Comparison of ENCODE assay signal across 8 cellular contexts in the genomic region with DNA sequence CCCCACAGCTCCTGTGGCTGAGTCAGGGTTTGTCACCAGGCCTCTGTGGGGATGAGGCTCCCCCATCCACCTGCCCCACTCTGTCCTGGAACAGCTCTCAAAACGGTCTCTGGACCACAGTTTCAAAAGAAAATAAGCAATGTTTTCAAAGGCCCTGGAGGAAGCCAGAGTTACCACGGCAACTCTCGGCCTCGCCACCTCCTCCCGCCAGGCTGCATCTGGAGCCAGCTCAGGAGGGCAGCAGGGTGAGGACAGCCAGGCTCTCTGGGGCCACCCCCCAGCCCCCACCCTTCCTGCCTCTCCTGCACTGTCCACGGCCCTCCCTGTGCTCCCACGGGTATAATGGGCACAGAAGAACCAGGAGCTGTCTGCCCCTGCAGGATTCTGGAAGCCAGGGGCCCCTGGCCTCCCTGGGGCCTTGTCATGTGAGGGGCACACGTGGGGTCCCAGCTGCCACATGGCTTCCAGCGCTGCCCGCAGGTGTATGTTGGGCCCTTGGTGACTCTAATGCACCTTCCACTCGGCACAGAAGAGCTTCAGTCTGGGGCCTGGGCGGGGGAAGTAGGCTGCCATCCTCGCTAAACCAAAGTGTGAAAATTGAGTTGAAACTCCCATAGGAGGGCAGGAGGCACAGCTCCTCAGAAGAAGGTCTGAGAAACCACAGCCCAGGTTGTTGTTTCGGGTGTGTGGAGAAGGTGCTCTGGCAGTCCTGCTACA. TPM values are rescaled to one million over a fixed set of nuclear protein-coding genes. Genes with fewer than 3 reads are reported as not detected.
A peak's percentile ranks its signal among the peaks of the same experiment; 100 is the strongest.
DNase-seq lines count a peak whose midpoint lies in the region; ATAC-seq lines count a peak whose summit lies in the region.

No MANE protein-coding gene starts in this region.

- no peak for ATAC-seq in HG03432 (IDR thresholded peaks at IDR 0.05; ENCODE audit: unreplicated experiment)
- no peak for ATAC-seq in GM19395 (IDR thresholded peaks at IDR 0.05; ENCODE audit: unreplicated experiment)

- H3K4me3 ChIP-seq in subcutaneous abdominal adipose tissue (ENCODE audit: low read depth in 1 of 5, low read length in 5 of 5): peak overlapping the region in 1 of 5 donors; percentile 17

- no peaks in the 10 kb centered on the region for H3K9me3 ChIP-seq in subcutaneous abdominal adipose tissue (ENCODE audit: control insufficient read depth in 5 of 5, low read length in 5 of 5)

- peak overlapping the region; percentile 29 for H3K27ac ChIP-seq in subcutaneous abdominal adipose tissue (ENCODE audit: low read depth, low read length)

- no peaks in the 10 kb centered on the region for H3K36me3 Mint-ChIP-seq in activated CD4-positive, alpha-beta memory T cell treated with anti-CD3 and anti-CD28 coated beads, Interleukin-2, amount 10 ng/mL, durations not matched to agents 7 days and 5 days (ENCODE audit: low read depth)

- peak overlapping the region in 1 of 5 donors; percentile 63 for H3K9ac ChIP-seq in subcutaneous abdominal adipose tissue (ENCODE audit: low read length in 5 of 5)

- H3K27me3 Mint-ChIP-seq in activated CD4-positive, alpha-beta memory T cell treated with anti-CD3 and anti-CD28 coated beads, Interleukin-2, amount 10 ng/mL, durations not matched to agents 7 days and 5 days: no peaks in the 10 kb centered on the region

- H3K4me1 Mint-ChIP-seq in activated CD4-positive, alpha-beta memory T cell treated with anti-CD3 and anti-CD28 coated beads, Interleukin-2, amount 10 ng/mL, durations not matched to agents 7 days and 5 days: peaks cover 67% of the 10 kb centered on the region

- POLR2A ChIA-PET in activated CD4-positive, alpha-beta memory T cell treated with anti-CD3 and anti-CD28 coated beads, Interleukin-2, amount 10 ng/mL, durations not matched to agents 7 days and 5 days (lab: Charles Lee): interaction anchor here (0.9 to 3.6 kb wide), 6 partner anchors 9 to 83 kb away, joined by 3 to 52 read pairs (median 3); a partner anchor contains a TSS

- peaks cover 21 to 85% (median 82%) of the 10 kb centered on the region in 5 donors for H3K4me1 ChIP-seq in subcutaneous abdominal adipose tissue (ENCODE audit: control insufficient read depth in 5 of 5, insufficient read depth in 5 of 5, low read length in 5 of 5)

- H3K27ac Mint-ChIP-seq in activated CD4-positive, alpha-beta memory T cell treated with anti-CD3 and anti-CD28 coated beads, Interleukin-2, amount 10 ng/mL, durations not matched to agents 7 days and 5 days: peak overlapping the region; percentile 76

- DNase-seq in NCI-H748 (lab: John Stamatoyannopoulos, UW; ENCODE audit: unreplicated experiment) (peak; percentile 13), NCI-H748 treated with DMSO at 0.1 percent for 48 hours (lab: John Stamatoyannopoulos, UW) (no peak), hypothalamus (lab: John Stamatoyannopoulos, UW) (peak in 32 of 51 donors; percentile 15 to 82 (median 62))
- DNase-seq in activated CD4-positive, alpha-beta memory T cell treated with anti-CD3 and anti-CD28 coated beads, Interleukin-2, amount 10 ng/mL, durations not matched to agents 7 days and 5 days: peak; percentile 42
- DNase-seq in stimulated activated naive CD4-positive, alpha-beta T cell (lab: John Stamatoyannopoulos, UW): no peak

- H3K4me3 Mint-ChIP-seq in activated CD4-positive, alpha-beta memory T cell treated with anti-CD3 and anti-CD28 coated beads, Interleukin-2, amount 10 ng/mL, durations not matched to agents 7 days and 5 days: no peak overlapping the region

- H3K27me3 ChIP-seq in subcutaneous abdominal adipose tissue (ENCODE audit: control insufficient read depth in 5 of 5, insufficient read depth in 4 of 5, low read length in 5 of 5): no peaks in the 10 kb centered on the region

- no peaks in the 10 kb centered on the region for H3K9me3 Mint-ChIP-seq in activated CD4-positive, alpha-beta memory T cell treated with anti-CD3 and anti-CD28 coated beads, Interleukin-2, amount 10 ng/mL, durations not matched to agents 7 days and 5 days

- peaks cover 0 to 41% (median 40%) of the 10 kb centered on the region in 5 donors for H3K36me3 ChIP-seq in subcutaneous abdominal adipose tissue (ENCODE audit: control insufficient read depth in 5 of 5, insufficient read depth in 5 of 5, low read length in 5 of 5)

- CTCF ChIA-PET in activated CD4-positive, alpha-beta memory T cell treated with anti-CD3 and anti-CD28 coated beads, Interleukin-2, amount 10 ng/mL, durations not matched to agents 7 days and 5 days (lab: Charles Lee): interaction anchor here (0.8 to 2.4 kb wide), 6 partner anchors 11 to 86 kb away, joined by 3 to 23 read pairs (median 8); a partner anchor contains a TSS

RNA-seq across cellular contexts. Expression of a gene that starts 10.3 kb away (rescaled TPM):
- total RNA-seq in activated CD4-positive, alpha-beta memory T cell treated with anti-CD3 and anti-CD28 coated beads, Interleukin-2, amount 10 ng/mL, durations not matched to agents 7 days and 5 days: 100 to 1,000 TPM; 192 TPM

RNA-seq across cellular contexts. Expression of a gene that starts 13.1 kb away (rescaled TPM):
- 10 to 100 TPM; 46.4 to 46.5 TPM for total RNA-seq in activated CD4-positive, alpha-beta memory T cell treated with anti-CD3 and anti-CD28 coated beads, Interleukin-2, amount 10 ng/mL, durations not matched to agents 7 days and 5 days

RNA-seq across cellular contexts. Expression of a gene that starts 56.9 kb away (rescaled TPM):
- total RNA-seq in activated CD4-positive, alpha-beta memory T cell treated with anti-CD3 and anti-CD28 coated beads, Interleukin-2, amount 10 ng/mL, durations not matched to agents 7 days and 5 days: not detected

RNA-seq across cellular contexts. Expression of a gene that starts 57.4 kb away (rescaled TPM):
- total RNA-seq in activated CD4-positive, alpha-beta memory T cell treated with anti-CD3 and anti-CD28 coated beads, Interleukin-2, amount 10 ng/mL, durations not matched to agents 7 days and 5 days: 10 to 100 TPM; 14.8 to 15.0 TPM

Comparison
In these comparisons a context has a peak if more than half of its experiments do, and no peak if none do; other contexts are left out.
1. DNase-seq: peak in NCI-H748 (single experiment), activated CD4-positive, alpha-beta memory T cell treated with anti-CD3 and anti-CD28 coated beads, Interleukin-2, amount 10 ng/mL, durations not matched to agents 7 days and 5 days (single experiment) and hypothalamus (32 of 51); none in NCI-H748 treated with DMSO at 0.1 percent for 48 hours (single experiment) and stimulated activated naive CD4-positive, alpha-beta T cell (0 of 6).